Comparison of ENCODE assay signal across 1 cellular context in genomic region chr4:49320725-49321410, GRCh38.
A peak's percentile ranks its signal among the peaks of the same experiment; 100 is the strongest.
TF ChIP-seq lines count a peak whose summit lies in the region.

No MANE protein-coding gene starts in this region.

TF ChIP-seq in K562, 482 proteins besides CTCF, POLR2A, EP300 and RAD21:
- 0 out of 2 replicates have a peak, but pooled peaks have one; percentile 41 for TF ChIP-seq ZBTB33 (CRISPR knock-in tag; IDR thresholded peaks at IDR 0.05)
